In genomic region chr2:117862459-117862858, GRCh38 we compare ENCODE assay signal across 28 cellular contexts.
"Had no signal": no experiment of that assay in that cellular context is flagged by ENCODE, and none has a peak within 500 bp of the region (broad histone marks: within the 10 kb centered on the region; RNA-seq: fewer than 3 reads in every experiment).

No MANE protein-coding gene starts in this region.

- FAIRE-seq: endometrium, frontal cortex, kidney had no signal

- H3K4me3 Mint-ChIP-seq: dendritic cell treated with granulocyte-macrophage colony-stimulating factor and Interleukin-4, amounts not matched to agents 40 ng/mL and 50 ng/mL, for 4 days; effector memory CD8-positive, alpha-beta T cell; endodermal cell; immature natural killer cell; mesothelial cell of epicardium; naive B cell had no signal

- H3K4me2 ChIP-seq: hepatocyte had no signal

- H3K9me3 ChIP-seq: colonic mucosa, esophagus squamous epithelium, gastroesophageal sphincter, lower lobe of right lung, mucosa of descending colon had no signal

- H3K4me1 ChIP-seq: colonic mucosa, esophagus squamous epithelium, foreskin keratinocyte, gastroesophageal sphincter, heart left ventricle, left lung, lower lobe of right lung had no signal

- H3K36me3 Mint-ChIP-seq: immature natural killer cell, mesothelial cell of epicardium, naive B cell had no signal

- H3K27ac ChIP-seq: colonic mucosa, epithelial cell of prostate, esophagus squamous epithelium, foreskin keratinocyte, gastroesophageal sphincter, heart left ventricle, hepatocyte, left lung, lower lobe of right lung had no signal

- H3K4me1 Mint-ChIP-seq: endodermal cell, immature natural killer cell, mesothelial cell of epicardium, naive B cell had no signal

- H3K9me3 Mint-ChIP-seq: effector memory CD8-positive, alpha-beta T cell; immature natural killer cell had no signal

- ATAC-seq: effector memory CD8-positive, alpha-beta T cell; esophagus mucosa; foreskin keratinocyte; gastroesophageal sphincter; heart left ventricle; left lung; left ventricle myocardium superior; lower lobe of right lung; mucosa of descending colon had no signal

- H3K79me2 ChIP-seq: hepatocyte had no signal

- DNase-seq: colonic mucosa; cortex of kidney; effector CD8-positive, alpha-beta T cell; effector memory CD8-positive, alpha-beta T cell; endodermal cell; erythroblast; esophagus squamous epithelium; foreskin keratinocyte; heart left ventricle; hypothalamus; immature natural killer cell; islet precursor cell; kidney; kidney glomerular epithelial cell; left lung; left ventricle myocardium superior; lower lobe of right lung; mesenchymal stem cell; mucosa of descending colon; naive B cell had no signal

- H3K36me3 ChIP-seq: colonic mucosa, esophagus squamous epithelium, gastroesophageal sphincter, heart left ventricle, left lung, lower lobe of right lung had no signal

- H3K27ac Mint-ChIP-seq: dendritic cell treated with granulocyte-macrophage colony-stimulating factor and Interleukin-4, amounts not matched to agents 40 ng/mL and 50 ng/mL, for 4 days; effector memory CD8-positive, alpha-beta T cell; endodermal cell; immature natural killer cell; mesothelial cell of epicardium; naive B cell had no signal

- H3K4me3 ChIP-seq: colonic mucosa, esophagus squamous epithelium, gastroesophageal sphincter, heart left ventricle, hepatocyte, left lung, lower lobe of right lung, mucosa of descending colon had no signal

- H3K27me3 ChIP-seq: colonic mucosa, hepatocyte had no signal

- H2AFZ ChIP-seq: hepatocyte had no signal
